In the genomic region with DNA sequence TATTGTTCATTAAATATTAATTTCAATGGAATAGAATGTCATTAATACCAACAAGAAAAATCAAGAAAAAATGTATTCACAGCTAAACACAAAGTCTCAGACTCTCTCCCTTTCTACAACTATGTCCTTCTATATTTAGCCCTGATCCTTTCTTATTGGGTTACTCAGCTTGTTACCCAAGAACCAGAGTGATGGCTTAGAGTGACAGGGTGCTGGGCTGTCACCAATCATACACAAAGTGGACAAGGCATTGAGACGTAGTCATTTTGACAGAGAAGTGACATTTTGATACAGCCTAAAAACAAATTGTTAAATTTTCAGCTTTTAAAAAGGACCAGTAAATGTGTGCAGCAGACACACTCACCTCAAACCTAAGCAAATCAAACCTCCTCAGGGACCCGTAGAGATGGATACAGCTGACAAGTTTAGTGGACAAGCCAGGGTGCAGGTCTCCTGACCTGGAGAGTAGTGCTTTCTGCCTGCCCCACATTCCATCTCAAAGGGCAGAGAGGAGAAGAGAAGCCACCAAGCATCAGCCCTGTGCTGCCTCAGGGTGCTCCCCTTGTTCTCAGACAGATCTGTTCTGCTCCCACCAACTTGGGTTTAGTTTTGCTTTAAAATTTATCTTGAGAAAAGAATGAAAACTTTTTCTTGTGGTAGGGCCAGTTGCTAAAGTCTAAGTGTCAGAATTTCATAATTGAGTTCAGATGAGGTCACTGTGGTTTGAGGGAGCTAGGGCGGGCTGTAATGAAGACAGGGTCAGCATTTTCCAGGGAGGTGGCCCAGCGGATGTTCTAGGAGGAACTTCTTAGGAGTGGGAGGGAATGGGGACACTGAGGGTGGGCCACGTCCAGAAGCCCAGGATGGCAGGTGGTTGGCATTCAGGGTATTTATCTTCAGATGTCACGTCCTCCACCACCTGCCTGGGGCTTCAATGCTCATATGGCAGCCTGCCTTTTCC, we compare ENCODE assay signal across 12 cellular contexts.
DNase-seq lines count a peak whose midpoint lies in the region; ATAC-seq and TF ChIP-seq lines count a peak whose summit lies in the region.
"Had no signal": no experiment of that assay in that cellular context is flagged by ENCODE, and none has a peak within 500 bp of the region (broad histone marks: within the 10 kb centered on the region; RNA-seq: fewer than 3 reads in every experiment).

No MANE protein-coding gene starts in this region.

- H3K9me2 ChIP-seq in Karpas-422 (replicated peaks; ENCODE audit: insufficient read depth, low read length): no peaks in the 10 kb centered on the region

- H3K4me1 ChIP-seq in left ventricle myocardium inferior (peaks cover 70% of the 10 kb centered on the region), subcutaneous abdominal adipose tissue (ENCODE audit: control insufficient read depth in 5 of 5, insufficient read depth in 5 of 5, low read length in 5 of 5) (peaks cover 4 to 79% (median 68%) of the 10 kb centered on the region in 5 donors), Karpas-422 (ENCODE audit: low read length) (no peaks in the 10 kb centered on the region)

- no peaks in the 10 kb centered on the region for H4K20me1 ChIP-seq in Karpas-422 (ENCODE audit: insufficient read depth, low read depth, low read length)

- no peaks in the 10 kb centered on the region for H3K9me3 ChIP-seq in left ventricle myocardium inferior (replicated peaks)
- H3K9me3 ChIP-seq in subcutaneous abdominal adipose tissue (ENCODE audit: control insufficient read depth in 5 of 5, low read length in 5 of 5): no peaks in the 10 kb centered on the region
- no peaks in the 10 kb centered on the region for H3K9me3 ChIP-seq in Karpas-422 (ENCODE audit: low read length)

- intact Hi-C loops in left ventricle myocardium inferior (cut with micrococcal nuclease): no loop called here

- H3K9ac ChIP-seq in subcutaneous abdominal adipose tissue (ENCODE audit: low read length in 5 of 5): peak overlapping the region in 1 of 5 donors; percentile 39
- H3K9ac ChIP-seq in Karpas-422 (ENCODE audit: low read length): no peak overlapping the region

- ATAC-seq in GM21360 (IDR thresholded peaks at IDR 0.05; ENCODE audit: unreplicated experiment) (no peak), HG02938 (IDR thresholded peaks at IDR 0.05; ENCODE audit: unreplicated experiment) (no peak)

- no peaks in the 10 kb centered on the region for H3K79me2 ChIP-seq in Karpas-422 (ENCODE audit: low read length)

- TF ChIP-seq CTCF in left ventricle myocardium inferior (IDR thresholded peaks at IDR 0.05; ENCODE audit: borderline replicate concordance): no peak

- DNase-seq in NCI-H1417 (lab: John Stamatoyannopoulos, UW) (peak in 2 of 3 experiments; percentile 7 to 58), NCI-H1417 treated with DMSO at 0.1 percent for 48 hours (lab: John Stamatoyannopoulos, UW) (no peak), RPMI7951 (ENCODE audit: low read depth) (peak; percentile 39), left ventricle myocardium inferior (peak; percentile 24), Karpas-422 (no peak)
- DNase-seq: 8988T; activated naive CD4-positive, alpha-beta T cell treated with Interleukin-2 at 50 U/mL for 16 hours; head of caudate nucleus; NCI-H2029 had no signal

- H3K27me3 ChIP-seq in left ventricle myocardium inferior (ENCODE audit: low read depth) (no peaks in the 10 kb centered on the region), subcutaneous abdominal adipose tissue (ENCODE audit: control insufficient read depth in 5 of 5, insufficient read depth in 4 of 5, low read length in 5 of 5) (no peaks in the 10 kb centered on the region), Karpas-422 (ENCODE audit: low read length) (no peaks in the 10 kb centered on the region)

- H3K4me3 ChIP-seq in left ventricle myocardium inferior: no peak overlapping the region
- no peak overlapping the region for H3K4me3 ChIP-seq in subcutaneous abdominal adipose tissue (ENCODE audit: low read depth in 1 of 5, low read length in 5 of 5)
- H3K4me3 ChIP-seq in Karpas-422 (ENCODE audit: low read length): no peak overlapping the region

- no peak overlapping the region for H3K4me2 ChIP-seq in Karpas-422 (ENCODE audit: low read depth, low read length, poor library complexity, severe bottlenecking)

- H2AFZ ChIP-seq in Karpas-422 (ENCODE audit: low read length): no peak overlapping the region

- H3K36me3 ChIP-seq in left ventricle myocardium inferior (no peaks in the 10 kb centered on the region), subcutaneous abdominal adipose tissue (ENCODE audit: control insufficient read depth in 5 of 5, insufficient read depth in 5 of 5, low read length in 5 of 5) (no peaks in the 10 kb centered on the region), Karpas-422 (ENCODE audit: insufficient read depth, low read length) (no peaks in the 10 kb centered on the region)

- H3K27ac ChIP-seq in left ventricle myocardium inferior (replicated peaks) (peak overlapping the region; percentile 87), subcutaneous abdominal adipose tissue (ENCODE audit: low read depth, low read length) (peak overlapping the region; percentile 74), Karpas-422 (ENCODE audit: low read length) (no peak overlapping the region)

Comparison
In these comparisons a context has a peak if more than half of its experiments do, and no peak if none do; other contexts are left out.
1. DNase-seq: peak in NCI-H1417 (2 of 3), RPMI7951 (single experiment) and left ventricle myocardium inferior (single experiment); none in NCI-H1417 treated with DMSO at 0.1 percent for 48 hours (single experiment) and Karpas-422 (single experiment).